In the genomic region with DNA sequence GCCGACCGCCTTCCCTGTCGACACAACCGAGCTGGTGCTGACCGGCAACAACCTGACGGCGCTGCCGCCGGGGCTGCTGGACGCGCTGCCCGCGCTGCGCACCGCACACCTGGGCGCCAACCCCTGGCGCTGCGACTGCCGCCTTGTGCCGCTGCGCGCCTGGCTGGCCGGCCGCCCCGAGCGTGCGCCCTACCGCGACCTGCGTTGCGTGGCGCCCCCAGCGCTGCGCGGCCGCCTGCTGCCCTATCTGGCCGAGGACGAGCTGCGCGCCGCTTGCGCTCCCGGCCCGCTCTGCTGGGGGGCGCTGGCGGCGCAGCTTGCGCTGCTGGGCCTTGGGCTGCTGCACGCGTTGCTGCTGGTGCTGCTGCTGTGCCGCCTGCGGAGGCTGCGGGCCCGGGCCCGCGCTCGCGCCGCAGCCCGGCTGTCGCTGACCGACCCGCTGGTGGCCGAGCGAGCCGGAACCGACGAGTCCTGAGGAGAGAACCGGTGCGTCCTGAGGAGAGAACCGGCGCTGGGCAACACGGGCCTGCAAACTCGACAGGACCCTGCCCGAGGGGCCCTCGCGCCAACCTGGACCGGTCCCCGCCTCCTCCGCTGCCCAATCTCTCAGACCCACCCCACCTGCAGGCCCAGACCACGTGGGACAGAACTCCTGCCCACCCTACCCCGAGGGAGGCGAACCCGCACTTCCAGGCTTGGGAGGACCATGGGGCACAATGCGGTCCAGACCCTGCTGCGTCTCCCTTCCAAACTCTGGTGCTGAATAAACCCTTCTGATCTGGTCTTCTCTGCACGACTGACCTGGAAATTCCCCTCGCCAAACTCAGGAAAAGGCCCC, we compare ENCODE assay signal across 9 cellular contexts. TPM values are rescaled to one million over a fixed set of nuclear protein-coding genes. Genes with fewer than 3 reads are reported as not detected.
DNase-seq lines count a peak whose midpoint lies in the region; ATAC-seq and TF ChIP-seq lines count a peak whose summit lies in the region.
"Had no signal": no experiment of that assay in that cellular context is flagged by ENCODE, and none has a peak within 500 bp of the region (broad histone marks: within the 10 kb centered on the region; RNA-seq: fewer than 3 reads in every experiment).

No MANE protein-coding gene starts in this region.

- peaks cover 17% of the 10 kb centered on the region for H3K36me3 Mint-ChIP-seq in type B pancreatic cell

- intact Hi-C loops in left colon (cut with DNase I, micrococcal nuclease), result no loop called here

- H3K9me3 Mint-ChIP-seq in type B pancreatic cell, result no peaks in the 10 kb centered on the region

- H3K4me1 Mint-ChIP-seq in type B pancreatic cell (ENCODE audit: unreplicated experiment), result no peaks in the 10 kb centered on the region

- TF ChIP-seq CTCF in type B pancreatic cell (conservative IDR thresholded peaks at IDR 0.05), result peak; percentile 54

- peak overlapping the region; percentile 71 for H3K4me3 Mint-ChIP-seq in type B pancreatic cell

- H3K27me3 Mint-ChIP-seq in type B pancreatic cell, result peaks cover 84% of the 10 kb centered on the region

- peak; percentile 36 for ATAC-seq in left colon
- ATAC-seq in GM21360 (IDR thresholded peaks at IDR 0.05; ENCODE audit: unreplicated experiment), result no peak

- DNase-seq in activated T-cell treated with anti-CD3 and anti-CD28 coated beads for 24 hours (ENCODE audit: low read depth) (peak; percentile 24), activated T-cell treated with anti-CD3 and anti-CD28 coated beads for 4 hours (no peak), left colon (no peak), type B pancreatic cell (ENCODE audit: extremely low spot score, unreplicated experiment) (no peak), NCI-H2081 (lab: John Stamatoyannopoulos, UW) (no peak), AG08395 (ENCODE audit: low spot score) (no peak)
- DNase-seq in activated naive CD4-positive, alpha-beta T cell treated with anti-CD3 and anti-CD28 coated beads, Interleukin-2, amount 50 U/mL, for 16 hours, result peak; percentile 47
- DNase-seq: DMS153 had no signal

- H3K27ac Mint-ChIP-seq in type B pancreatic cell, result no peak overlapping the region

RNA-seq across cellular contexts. Expression of gene GP1BB, which starts 0.9 kb away (rescaled TPM):
- total RNA-seq in left colon, result under 1 TPM in 1 of 2 donors, not detected in 1; 0.40 TPM
- 1.9 and 2.4 TPM in 2 replicates for total RNA-seq in type B pancreatic cell (ENCODE audit: low replicate concordance)

RNA-seq across cellular contexts. Expression of gene SEPTIN5, which starts 9.9 kb away (rescaled TPM):
- total RNA-seq in left colon (1 to 10 TPM; 4.4 to 4.6 TPM), type B pancreatic cell (ENCODE audit: low replicate concordance) (45.7 and 54.6 TPM in 2 replicates)

RNA-seq across cellular contexts. Expression of gene TBX1, which starts 36.4 kb away (rescaled TPM):
- total RNA-seq in left colon, result 1 to 10 TPM; 1.6 to 1.9 TPM
- total RNA-seq in type B pancreatic cell (ENCODE audit: low replicate concordance), result 2.4 and 3.4 TPM in 2 replicates

Comparison
In these comparisons a context has a peak if more than half of its experiments do, and no peak if none do; other contexts are left out.
1. DNase-seq: peak in activated T-cell treated with anti-CD3 and anti-CD28 coated beads for 24 hours (single experiment) and activated naive CD4-positive, alpha-beta T cell treated with anti-CD3 and anti-CD28 coated beads, Interleukin-2, amount 50 U/mL, for 16 hours (single experiment); none in activated T-cell treated with anti-CD3 and anti-CD28 coated beads for 4 hours (single experiment), left colon (0 of 2), type B pancreatic cell (single experiment), NCI-H2081 (0 of 2) and AG08395 (single experiment).